In the genomic region with DNA sequence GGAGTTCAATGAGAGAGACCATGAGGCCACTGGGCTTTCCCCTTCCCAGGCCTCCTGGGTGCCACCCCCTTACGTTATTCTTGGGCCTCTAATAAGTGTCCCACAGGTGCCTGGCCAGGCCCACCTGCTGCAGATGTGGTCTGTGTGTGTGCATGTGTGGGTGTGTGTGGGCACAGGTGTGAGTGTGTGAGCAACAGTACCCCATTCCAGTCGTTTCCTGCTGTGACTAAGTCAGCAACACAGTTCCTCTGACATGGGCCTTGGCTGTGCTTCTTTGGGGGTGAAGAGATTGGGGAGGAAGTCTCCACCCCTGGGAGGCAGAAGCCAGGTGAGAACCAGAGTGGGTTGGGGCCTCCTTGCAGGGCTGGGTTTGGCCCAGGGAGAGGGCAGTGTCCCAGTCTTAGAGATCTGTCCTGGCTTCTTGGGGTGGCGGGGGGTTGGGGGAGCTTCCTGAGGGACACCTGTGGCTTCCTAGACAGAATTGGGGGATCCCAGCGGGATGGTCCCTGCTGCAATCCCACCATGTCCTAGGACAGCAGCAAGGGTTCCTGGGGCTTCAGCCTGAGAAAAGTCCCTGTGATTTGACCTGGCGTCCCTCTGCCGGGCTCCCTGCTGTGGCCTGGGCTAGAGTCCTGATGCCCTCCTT, we compare ENCODE assay signal across 14 cellular contexts. TPM values are rescaled to one million over a fixed set of nuclear protein-coding genes. Genes with fewer than 3 reads are reported as not detected.
DNase-seq lines count a peak whose midpoint lies in the region; ATAC-seq and TF ChIP-seq lines count a peak whose summit lies in the region.
"Had no signal": no experiment of that assay in that cellular context is flagged by ENCODE, and none has a peak within 500 bp of the region (broad histone marks: within the 10 kb centered on the region; RNA-seq: fewer than 3 reads in every experiment).

No MANE protein-coding gene starts in this region.

- ATAC-seq in activated CD8-positive, alpha-beta T cell treated with anti-CD3 and anti-CD28 coated beads for 36 hours: peak; percentile 73
- no peak for ATAC-seq in central memory CD8-positive, alpha-beta T cell (replicated peaks; ENCODE audit: extremely low read depth, poor library complexity, severe bottlenecking)
- ATAC-seq in GM21423 (IDR thresholded peaks at IDR 0.05; ENCODE audit: unreplicated experiment): no peak
- ATAC-seq: body of pancreas, left colon had no signal

- POLR2A ChIA-PET in activated CD8-positive, alpha-beta T cell treated with anti-CD3 and anti-CD28 coated beads for 36 hours (lab: Charles Lee): interaction anchor here (1.0 to 4.3 kb wide), 3 partner anchors 9 to 36 kb away, joined by 3 to 26 read pairs (median 3); no protein-coding TSS in a partner anchor

- no peak for TF ChIP-seq CTCF in activated CD8-positive, alpha-beta T cell treated with anti-CD3 and anti-CD28 coated beads for 36 hours (IDR thresholded peaks at IDR 0.05)
- no peak for TF ChIP-seq CTCF in right atrium auricular region (IDR thresholded peaks at IDR 0.05)

- no peaks in the 10 kb centered on the region for H3K9me3 ChIP-seq in right atrium auricular region
- H3K9me3 ChIP-seq: body of pancreas, SJCRH30, thoracic aorta had no signal

- peaks cover 5 to 10% (median 7%) of the 10 kb centered on the region in 3 donors for H3K4me1 Mint-ChIP-seq in IgD-negative memory B cell
- peaks cover 37% of the 10 kb centered on the region for H3K4me1 Mint-ChIP-seq in activated CD8-positive, alpha-beta T cell treated with anti-CD3 and anti-CD28 coated beads for 36 hours (ENCODE audit: low read depth)
- H3K4me1 Mint-ChIP-seq in central memory CD8-positive, alpha-beta T cell: peaks cover 46% of the 10 kb centered on the region

- no peak overlapping the region for H3K4me3 ChIP-seq in right atrium auricular region
- H3K4me3 ChIP-seq: body of pancreas, SJCRH30, thoracic aorta had no signal

- H3K27me3 ChIP-seq in right atrium auricular region: no peaks in the 10 kb centered on the region
- H3K27me3 ChIP-seq: body of pancreas, SJCRH30 had no signal

- H3K27ac Mint-ChIP-seq in IgD-negative memory B cell: peak overlapping the region; percentile 41 to 86 (median 53)
- H3K27ac Mint-ChIP-seq in activated CD8-positive, alpha-beta T cell treated with anti-CD3 and anti-CD28 coated beads for 36 hours: peak overlapping the region; percentile 89
- H3K27ac Mint-ChIP-seq in central memory CD8-positive, alpha-beta T cell (ENCODE audit: low read depth): peak overlapping the region; percentile 94

- H3K27me3 Mint-ChIP-seq in IgD-negative memory B cell: no peaks in the 10 kb centered on the region
- no peaks in the 10 kb centered on the region for H3K27me3 Mint-ChIP-seq in activated CD8-positive, alpha-beta T cell treated with anti-CD3 and anti-CD28 coated beads for 36 hours
- H3K27me3 Mint-ChIP-seq in central memory CD8-positive, alpha-beta T cell: no peaks in the 10 kb centered on the region

- H3K36me3 Mint-ChIP-seq in IgD-negative memory B cell: no peaks in the 10 kb centered on the region
- peaks cover 52% of the 10 kb centered on the region for H3K36me3 Mint-ChIP-seq in activated CD8-positive, alpha-beta T cell treated with anti-CD3 and anti-CD28 coated beads for 36 hours (ENCODE audit: low read depth)
- peaks cover 46% of the 10 kb centered on the region for H3K36me3 Mint-ChIP-seq in central memory CD8-positive, alpha-beta T cell (ENCODE audit: insufficient read depth)

- H3K9me3 Mint-ChIP-seq in IgD-negative memory B cell: no peaks in the 10 kb centered on the region
- no peaks in the 10 kb centered on the region for H3K9me3 Mint-ChIP-seq in activated CD8-positive, alpha-beta T cell treated with anti-CD3 and anti-CD28 coated beads for 36 hours
- H3K9me3 Mint-ChIP-seq in central memory CD8-positive, alpha-beta T cell: no peaks in the 10 kb centered on the region

- intact Hi-C loops in activated CD8-positive, alpha-beta T cell treated with anti-CD3 and anti-CD28 coated beads for 36 hours (cut with micrococcal nuclease): no loop called here

- DNase-seq in activated CD8-positive, alpha-beta T cell treated with anti-CD3 and anti-CD28 coated beads for 36 hours: peak; percentile 81
- DNase-seq in central memory CD8-positive, alpha-beta T cell (ENCODE audit: low spot score in 2 of 2): no peak
- DNase-seq in stimulated activated CD8-positive, alpha-beta memory T cell treated with anti-CD3 and anti-CD28 coated beads, Interleukin-4, amount 100 ng/mL, for 48 hours: peak; percentile 62
- DNase-seq in right atrium auricular region (ENCODE audit: low spot score) (no peak), kidney glomerular epithelial cell (lab: John Stamatoyannopoulos, UW) (no peak)
- DNase-seq: activated CD4-positive, CD25-positive, alpha-beta regulatory T cell; body of pancreas; left colon; NCI-H510A; SJCRH30 had no signal

- no peak overlapping the region for H3K27ac ChIP-seq in right atrium auricular region
- H3K27ac ChIP-seq: body of pancreas, SJCRH30, thoracic aorta had no signal

- no peaks in the 10 kb centered on the region for H3K4me1 ChIP-seq in right atrium auricular region
- H3K4me1 ChIP-seq: body of pancreas, SJCRH30 had no signal

- peak overlapping the region in 2 of 4 donors; percentile 38 to 77 for H3K4me3 Mint-ChIP-seq in IgD-negative memory B cell
- peak overlapping the region; percentile 36 for H3K4me3 Mint-ChIP-seq in activated CD8-positive, alpha-beta T cell treated with anti-CD3 and anti-CD28 coated beads for 36 hours
- peak overlapping the region; percentile 90 for H3K4me3 Mint-ChIP-seq in central memory CD8-positive, alpha-beta T cell

- H3K36me3 ChIP-seq in right atrium auricular region: peaks cover 93% of the 10 kb centered on the region

- CTCF ChIA-PET in activated CD8-positive, alpha-beta T cell treated with anti-CD3 and anti-CD28 coated beads for 36 hours (lab: Charles Lee): interaction anchor here (0.7 to 1.7 kb wide), 5 partner anchors 9 to 165 kb away, joined by 3 to 6 read pairs (median 3); no protein-coding TSS in a partner anchor

RNA-seq across cellular contexts. Expression of a gene that starts 4.1 kb away (rescaled TPM):
- 14.3 TPM for polyA plus RNA-seq in IgD-negative memory B cell
- total RNA-seq in activated CD8-positive, alpha-beta T cell treated with anti-CD3 and anti-CD28 coated beads for 36 hours: 10 to 100 TPM; 43.7 to 46.8 TPM
- 1 to 10 TPM; 9.3 to 9.8 TPM for total RNA-seq in right atrium auricular region

RNA-seq across cellular contexts. Expression of a gene that starts 19.5 kb away (rescaled TPM):
- 2.3 TPM for polyA plus RNA-seq in IgD-negative memory B cell
- total RNA-seq in activated CD8-positive, alpha-beta T cell treated with anti-CD3 and anti-CD28 coated beads for 36 hours: 1 to 10 TPM; 5.8 to 6.6 TPM
- total RNA-seq in right atrium auricular region: 1 to 10 TPM; 2.6 to 6.2 TPM

RNA-seq across cellular contexts. Expression of a gene that starts 46.3 kb away (rescaled TPM):
- polyA plus RNA-seq in IgD-negative memory B cell: 9.9 TPM
- not detected for total RNA-seq in activated CD8-positive, alpha-beta T cell treated with anti-CD3 and anti-CD28 coated beads for 36 hours
- not detected for total RNA-seq in right atrium auricular region
- total RNA-seq: body of pancreas, glomerular endothelial cell, left colon, thoracic aorta had no signal

Comparison
In these comparisons a context has a peak if more than half of its experiments do, and no peak if none do; other contexts are left out.
1. DNase-seq: peak in activated CD8-positive, alpha-beta T cell treated with anti-CD3 and anti-CD28 coated beads for 36 hours (single experiment) and stimulated activated CD8-positive, alpha-beta memory T cell treated with anti-CD3 and anti-CD28 coated beads, Interleukin-4, amount 100 ng/mL, for 48 hours (single experiment); none in central memory CD8-positive, alpha-beta T cell (0 of 2), right atrium auricular region (single experiment) and kidney glomerular epithelial cell (single experiment).
2. RNA of a gene that starts 4.1 kb away (total RNA-seq): 43.7 to 46.8 TPM in activated CD8-positive, alpha-beta T cell treated with anti-CD3 and anti-CD28 coated beads for 36 hours; 9.3 to 9.8 TPM in right atrium auricular region; every median in the first group is over 4 times any median in the second.
3. Peak in every context shown above with its lines, with median percentiles within 50 percentile points of each other: H3K27ac Mint-ChIP-seq.